Comparison of ENCODE assay signal across 8 cellular contexts in the genomic region with DNA sequence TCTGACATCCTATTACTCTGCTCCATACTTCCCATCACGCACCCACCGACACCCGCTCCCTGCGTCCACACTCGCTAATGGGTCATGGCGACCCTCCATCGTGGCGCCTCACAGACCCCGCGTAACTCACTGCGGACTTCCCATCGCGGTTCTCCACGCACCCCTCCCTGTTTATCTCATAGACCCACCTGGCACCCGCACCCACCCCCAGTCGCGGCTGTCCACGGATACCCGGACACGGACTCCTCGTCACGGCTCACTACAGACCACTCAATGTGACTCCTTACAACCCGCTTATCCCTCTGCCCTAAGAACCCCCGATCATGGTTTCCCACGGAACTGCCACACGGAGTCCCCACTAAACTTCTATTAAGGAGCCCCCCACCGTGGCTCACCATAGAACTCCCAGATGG. TPM values are rescaled to one million over a fixed set of nuclear protein-coding genes. Genes with fewer than 3 reads are reported as not detected.
A peak's percentile ranks its signal among the peaks of the same experiment; 100 is the strongest.
DNase-seq lines count a peak whose midpoint lies in the region; FAIRE-seq and TF ChIP-seq lines count a peak whose summit lies in the region.

No MANE protein-coding gene starts in this region.

- peaks cover 15% of the 10 kb centered on the region for H3K4me1 Mint-ChIP-seq in nephron

- H3K9me3 ChIP-seq in Peyer's patch (no peaks in the 10 kb centered on the region), endothelial cell of umbilical vein (replicated peaks; ENCODE audit: control insufficient read depth, insufficient read depth, low read length) (no peaks in the 10 kb centered on the region)

- H3K79me2 ChIP-seq in endothelial cell of umbilical vein (ENCODE audit: control insufficient read depth, insufficient read depth, low read length), result peaks cover 13% of the 10 kb centered on the region

- peak overlapping the region; percentile 66 for H2AFZ ChIP-seq in endothelial cell of umbilical vein (ENCODE audit: low read depth, low read length)

- no peaks in the 10 kb centered on the region for H3K9me3 Mint-ChIP-seq in nephron

- H3K36me3 ChIP-seq in Peyer's patch, result peaks cover 0 to 34% (median 0%) of the 10 kb centered on the region in 3 donors
- H3K36me3 ChIP-seq in endothelial cell of umbilical vein (ENCODE audit: control insufficient read depth in 2 of 2, extremely low read depth in 1 of 2, insufficient read depth in 2 of 2, low read length in 2 of 2), result peaks cover 0 to 26% of the 10 kb centered on the region in 2 experiments

- no TSS peak for BruUV-seq in endothelial cell of umbilical vein (replicated peaks; lab: Mats Ljungman, UMichigan)

- no peaks in the 10 kb centered on the region for H3K27me3 ChIP-seq in Peyer's patch
- peaks cover 0 to 1% of the 10 kb centered on the region in 2 experiments for H3K27me3 ChIP-seq in endothelial cell of umbilical vein (ENCODE audit: control insufficient read depth in 2 of 2, insufficient read depth in 2 of 2, low read length in 2 of 2)

- H3K27me3 Mint-ChIP-seq in nephron (ENCODE audit: low read depth), result no peaks in the 10 kb centered on the region

- no peaks in the 10 kb centered on the region for H3K9me1 ChIP-seq in endothelial cell of umbilical vein (replicated peaks; ENCODE audit: control insufficient read depth, extremely low read depth, insufficient read depth, low read length)

- peaks cover 0 to 19% (median 0%) of the 10 kb centered on the region in 4 donors for H3K4me1 ChIP-seq in Peyer's patch
- H3K4me1 ChIP-seq in endothelial cell of umbilical vein (ENCODE audit: control insufficient read depth, extremely low read depth, insufficient read depth, low read length), result peaks cover 7% of the 10 kb centered on the region

- TF ChIP-seq POLR2A in Peyer's patch (IDR thresholded peaks at IDR 0.05) (no peak), endothelial cell of umbilical vein (IDR thresholded peaks at IDR 0.05; ENCODE audit: low read depth, low read length) (no peak)

- intact Hi-C loops in endothelial cell of umbilical vein (cut with micrococcal nuclease), result loop anchor here (1.0 to 2.0 kb wide), 3 partner anchors 11 to 88 kb away; a partner anchor contains a TSS

- peak overlapping the region; percentile 37 for H3K9ac ChIP-seq in endothelial cell of umbilical vein (replicated peaks; ENCODE audit: extremely low read depth, insufficient read depth, low read length)

- H3K4me3 Mint-ChIP-seq in nephron, result peak overlapping the region; percentile 94 to 98 (median 95)

- CTCF ChIA-PET in endothelial cell of umbilical vein (lab: Charles Lee), result no interaction called here

- POLR2A ChIA-PET in endothelial cell of umbilical vein (lab: Charles Lee), result no interaction called here

- no peaks in the 10 kb centered on the region for H4K20me1 ChIP-seq in endothelial cell of umbilical vein (replicated peaks; ENCODE audit: control insufficient read depth, extremely low read depth, insufficient read depth, low read length)

- peak overlapping the region; percentile 75 for H3K4me2 ChIP-seq in endothelial cell of umbilical vein (ENCODE audit: insufficient read depth, low read length)

- DNase-seq in GM12865 (ENCODE audit: low read depth) (no peak), Peyer's patch (peak in 1 of 3 donors; percentile 60), endothelial cell of umbilical vein (ENCODE audit: low read depth, low spot score) (no peak), DMS153 treated with DMSO at 0.1 percent for 48 hours (lab: John Stamatoyannopoulos, UW; ENCODE audit: unreplicated experiment) (no peak), NCI-H446 (lab: John Stamatoyannopoulos, UW) (no peak), HPDE6-E6E7 (ENCODE audit: extremely low spot score) (no peak), HuH-7 (ENCODE audit: low spot score) (no peak)

- H3K27ac Mint-ChIP-seq in nephron, result peak overlapping the region; percentile 31 to 97 (median 50)

- TF ChIP-seq CTCF in GM12865 (IDR thresholded peaks at IDR 0.05; ENCODE audit: insufficient read depth, low read depth, low read length, missing control alignments) (no peak), Peyer's patch (IDR thresholded peaks at IDR 0.05) (no peak), endothelial cell of umbilical vein (IDR thresholded peaks at IDR 0.05; ENCODE audit: extremely low read depth in 1 of 2, insufficient read depth in 1 of 2, low read depth in 1 of 2, low read length in 2 of 2) (no peak), nephron (IDR thresholded peaks at IDR 0.05; ENCODE audit: unreplicated experiment in 3 of 3) (no peak)

- peaks cover 31% of the 10 kb centered on the region for H3K36me3 Mint-ChIP-seq in nephron (ENCODE audit: low read depth)

- H3K27ac ChIP-seq in Peyer's patch (peak overlapping the region; percentile 82 to 92 (median 84)), endothelial cell of umbilical vein (ENCODE audit: insufficient read depth, low read depth, low read length) (peak overlapping the region; percentile 33)

- dilution Hi-C loops in endothelial cell of umbilical vein (cut with MboI; ENCODE audit: extremely low pct_ligation_motif_present, low sequenced_read_pairs), result no loop called here

- FAIRE-seq in endothelial cell of umbilical vein (lab: Jason Lieb, UNC), result no peak

- H3K4me3 ChIP-seq in GM12865 (ENCODE audit: low read depth, low read length) (peak overlapping the region; percentile 89), Peyer's patch (peak overlapping the region; percentile 46 to 87 (median 70)), endothelial cell of umbilical vein (replicated peaks in 1 of 3; ENCODE audit: insufficient read depth in 1 of 3, low read depth in 1 of 3, low read length in 3 of 3) (peak overlapping the region; percentile 76 to 88 (median 78))

TF ChIP-seq in endothelial cell of umbilical vein, 7 proteins besides CTCF, POLR2A, EP300 and RAD21:
- TF ChIP-seq MYC (IDR thresholded peaks at IDR 0.05; ENCODE audit: low read depth, low read length), result no peak
- no peak for TF ChIP-seq EZH2 (IDR thresholded peaks at IDR 0.05; ENCODE audit: borderline replicate concordance, low read depth, low read length, severe bottlenecking)
- TF ChIP-seq FOS (IDR thresholded peaks at IDR 0.05; ENCODE audit: borderline replicate concordance, insufficient read depth, low read length), result no peak
- no peak for TF ChIP-seq POLR2AphosphoS5 (IDR thresholded peaks at IDR 0.05; ENCODE audit: insufficient read depth, low read depth, low read length)
- TF ChIP-seq JUN (IDR thresholded peaks at IDR 0.05; ENCODE audit: borderline replicate concordance, insufficient read depth, insufficient read length, low read depth), result no peak
- no peak for TF ChIP-seq GATA2 (IDR thresholded peaks at IDR 0.05; ENCODE audit: insufficient read depth, insufficient read length, low read depth, low read length)
- TF ChIP-seq, protein P1, sequence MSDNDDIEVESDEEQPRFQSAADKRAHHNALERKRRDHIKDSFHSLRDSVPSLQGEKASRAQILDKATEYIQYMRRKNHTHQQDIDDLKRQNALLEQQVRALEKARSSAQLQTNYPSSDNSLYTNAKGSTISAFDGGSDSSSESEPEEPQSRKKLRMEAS (IDR thresholded peaks at IDR 0.05; ENCODE audit: insufficient read depth, insufficient read length), result no peak

RNA-seq across cellular contexts. Expression of a gene that starts 0.5 kb away (rescaled TPM):
- total RNA-seq in Peyer's patch, result 100 to 1,000 TPM in 3 of 4 donors, 10 to 100 TPM in 1; 85.6 to 261 (median 130) TPM
- total RNA-seq in endothelial cell of umbilical vein, result 64.4 and 66.9 TPM in 2 replicates
- polyA plus RNA-seq in endothelial cell of umbilical vein, result 128 and 153 TPM in 2 replicates
- 53.5 and 68.2 TPM in 2 replicates for polyA plus RNA-seq in endothelial cell of umbilical vein (2011; cell fraction: cytosol; rRNA removed)
- polyA plus RNA-seq in endothelial cell of umbilical vein (2011; cell fraction: nucleus; rRNA removed), result 285 and 301 TPM in 2 replicates
- polyA plus RNA-seq in endothelial cell of umbilical vein (2012), result 36.6 and 36.7 TPM in 2 replicates
- polyA minus RNA-seq in endothelial cell of umbilical vein, result 37.7 and 39.4 TPM in 2 replicates
- polyA minus RNA-seq in endothelial cell of umbilical vein (2011; cell fraction: cytosol; rRNA and poly(A)+ RNA removed), result 25.9 TPM
- polyA minus RNA-seq in endothelial cell of umbilical vein (2011; cell fraction: nucleus; rRNA and poly(A)+ RNA removed), result 26.5 and 44.5 TPM in 2 replicates

RNA-seq across cellular contexts. Expression of a gene that starts 5.7 kb away (rescaled TPM):
- total RNA-seq in Peyer's patch (100 to 1,000 TPM in 3 of 4 donors, 10 to 100 TPM in 1; 85.1 to 168 (median 115) TPM), endothelial cell of umbilical vein (77.5 and 78.6 TPM in 2 replicates)
- 57.2 and 61.1 TPM in 2 replicates for polyA plus RNA-seq in endothelial cell of umbilical vein
- polyA plus RNA-seq in endothelial cell of umbilical vein (2011; cell fraction: cytosol; rRNA removed), result 48.9 and 56.1 TPM in 2 replicates
- 239 and 274 TPM in 2 replicates for polyA plus RNA-seq in endothelial cell of umbilical vein (2011; cell fraction: nucleus; rRNA removed)
- 35.7 and 41.3 TPM in 2 replicates for polyA plus RNA-seq in endothelial cell of umbilical vein (2012)
- polyA minus RNA-seq in endothelial cell of umbilical vein, result 51.8 and 55.2 TPM in 2 replicates
- polyA minus RNA-seq in endothelial cell of umbilical vein (2011; cell fraction: cytosol; rRNA and poly(A)+ RNA removed), result 30.0 TPM
- polyA minus RNA-seq in endothelial cell of umbilical vein (2011; cell fraction: nucleus; rRNA and poly(A)+ RNA removed), result 53.7 and 69.7 TPM in 2 replicates

RNA-seq across cellular contexts. Expression of a gene that starts 20.7 kb away (rescaled TPM):
- total RNA-seq in Peyer's patch (under 1 TPM in 1 of 4 donors, not detected in 3; 0.80 TPM), endothelial cell of umbilical vein (0.16 and 0.18 TPM in 2 replicates)
- 0.10 and 0.12 TPM in 2 replicates for polyA plus RNA-seq in endothelial cell of umbilical vein
- 0.06 and 0.10 TPM in 2 replicates for polyA plus RNA-seq in endothelial cell of umbilical vein (2011; cell fraction: cytosol; rRNA removed)
- polyA plus RNA-seq in endothelial cell of umbilical vein (2011; cell fraction: nucleus; rRNA removed), result 0.14 and 0.17 TPM in 2 replicates
- polyA plus RNA-seq in endothelial cell of umbilical vein (2012), result 0.18 TPM in 1 of 2 replicates, not detected in the other
- polyA minus RNA-seq in endothelial cell of umbilical vein, result not detected in 2 replicates
- 0.72 TPM for polyA minus RNA-seq in endothelial cell of umbilical vein (2011; cell fraction: cytosol; rRNA and poly(A)+ RNA removed)
- polyA minus RNA-seq in endothelial cell of umbilical vein (2011; cell fraction: nucleus; rRNA and poly(A)+ RNA removed), result not detected in 2 replicates
